9 cellular contexts compared by ENCODE assay signal in the genomic region with DNA sequence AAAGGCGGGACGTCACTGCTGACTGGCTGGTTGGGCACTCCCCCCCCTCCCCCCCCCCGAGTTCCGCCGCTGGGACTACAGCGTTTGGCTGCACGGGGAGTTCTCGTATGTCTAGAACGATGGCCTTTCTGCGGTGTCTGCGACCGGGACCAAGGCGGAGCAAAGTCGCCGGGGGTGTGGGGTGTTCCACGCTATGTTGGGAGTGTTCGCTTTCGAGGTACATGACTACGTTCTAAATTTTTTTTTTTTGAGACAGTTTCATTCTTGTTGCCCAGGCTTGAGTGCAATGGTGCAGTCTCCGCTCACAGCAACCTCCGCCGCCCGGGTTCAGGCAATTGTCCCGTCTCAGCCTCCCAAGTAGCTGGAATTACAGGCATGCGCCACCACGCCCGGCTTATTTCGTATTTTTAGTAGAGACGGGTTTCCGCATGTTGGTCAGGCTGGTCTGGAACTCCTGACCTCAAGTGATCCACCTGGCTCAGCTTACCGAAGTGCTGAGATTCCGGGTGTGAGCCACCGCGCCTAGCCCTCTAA. TPM values are rescaled to one million over a fixed set of nuclear protein-coding genes. Genes with fewer than 3 reads are reported as not detected.
DNase-seq lines count a peak whose midpoint lies in the region; ATAC-seq and TF ChIP-seq lines count a peak whose summit lies in the region.
"Had no signal": no experiment of that assay in that cellular context is flagged by ENCODE, and none has a peak within 500 bp of the region (broad histone marks: within the 10 kb centered on the region; RNA-seq: fewer than 3 reads in every experiment).

No MANE protein-coding gene starts in this region.

- in situ Hi-C loops in mammary epithelial cell (cut with MboI; ENCODE audit: low sequenced_read_pairs in 2 of 2) = no loop called here

- H3K4me2 ChIP-seq in mammary epithelial cell (ENCODE audit: insufficient read depth, low read depth, low read length) = peak overlapping the region; percentile 71

- no peaks in the 10 kb centered on the region for H3K27me3 ChIP-seq in HUES48 (ENCODE audit: control insufficient read depth, insufficient read depth, low read length)
- H3K27me3 ChIP-seq in mammary epithelial cell (ENCODE audit: insufficient read depth, low read length) = no peaks in the 10 kb centered on the region
- no peaks in the 10 kb centered on the region for H3K27me3 ChIP-seq in mucosa of stomach (ENCODE audit: control insufficient read depth, insufficient read depth, low read length)

- H3K4me1 ChIP-seq in HUES48 (ENCODE audit: control insufficient read depth, insufficient read depth, low read length) (peaks cover 11% of the 10 kb centered on the region; the same call in 1 of the 2 replicates), mammary epithelial cell (ENCODE audit: insufficient read depth, low read length) (peaks cover 35% of the 10 kb centered on the region), mucosa of stomach (ENCODE audit: control insufficient read depth, insufficient read depth, low read length) (peaks cover 4% of the 10 kb centered on the region)

- peak overlapping the region; percentile 65 for H2AFZ ChIP-seq in mammary epithelial cell (ENCODE audit: low read depth, low read length)

- no peak for DNase-seq in AG10803 (ENCODE audit: low read depth)
- no peak for DNase-seq in mammary epithelial cell
- DNase-seq in 8988T = no peak
- DNase-seq in hippocampal formation (lab: John Stamatoyannopoulos, UW) = no peak

- ATAC-seq in HG02938 (IDR thresholded peaks at IDR 0.05; ENCODE audit: unreplicated experiment) (no peak), GM18498 (IDR thresholded peaks at IDR 0.05; ENCODE audit: unreplicated experiment) (no peak)

- peaks cover 8% of the 10 kb centered on the region for H4K20me1 ChIP-seq in mammary epithelial cell (ENCODE audit: insufficient read depth, low read length)

- CTCF ChIA-PET in mammary epithelial cell (lab: Charles Lee; ENCODE audit: low non-redundant PET) = interaction anchor here (0.7 kb wide), 1 partner anchor 686 kb away, joined by 5 read pairs; no protein-coding TSS in a partner anchor

- peak overlapping the region; percentile 100 for H3K27ac ChIP-seq in HUES48 (ENCODE audit: low read depth, low read length)
- peak overlapping the region; percentile 96 for H3K27ac ChIP-seq in mammary epithelial cell (ENCODE audit: insufficient read depth, low read depth, low read length)

- H3K36me3 ChIP-seq in HUES48 (ENCODE audit: control insufficient read depth, insufficient read depth, low read length) (peaks cover 52% of the 10 kb centered on the region), mammary epithelial cell (ENCODE audit: insufficient read depth, low read length) (peaks cover 12% of the 10 kb centered on the region), mucosa of stomach (ENCODE audit: control insufficient read depth, insufficient read depth, low read length) (no peaks in the 10 kb centered on the region)

- BruUV-seq in mammary epithelial cell (replicated peaks; lab: Mats Ljungman, UMichigan) = TSS peak; percentile 75

- dilution Hi-C loops in mammary epithelial cell (cut with HindIII; ENCODE audit: low sequenced_read_pairs) = loop anchor here (5.0 kb wide), 1 partner anchor 232 kb away; no protein-coding TSS in a partner anchor

- peak overlapping the region; percentile 92 for H3K4me3 ChIP-seq in AG10803 (ENCODE audit: low read length)
- H3K4me3 ChIP-seq in HUES48 (ENCODE audit: low read depth, low read length) = peak overlapping the region; percentile 88
- H3K4me3 ChIP-seq in mammary epithelial cell (replicated peaks in 1 of 3; ENCODE audit: insufficient read depth in 1 of 3, low read depth in 2 of 3, low read length in 3 of 3) = peak overlapping the region; percentile 81 to 97 (median 92)
- peak overlapping the region; percentile 68 for H3K4me3 ChIP-seq in mucosa of stomach (ENCODE audit: low read length)

- intact Hi-C loops in mammary epithelial cell (cut with micrococcal nuclease) = loop anchor here (2.0 kb wide), 1 partner anchor 61 kb away; a partner anchor contains a TSS

- TF ChIP-seq CTCF in AG10803 (conservative IDR thresholded peaks at IDR 0.05; ENCODE audit: low read length) (no peak), mammary epithelial cell (conservative IDR thresholded peaks at IDR 0.05 in 1 of 2, IDR thresholded peaks at IDR 0.05 in 1 of 2; ENCODE audit: extremely low read depth in 1 of 2, insufficient read depth in 1 of 2, low read depth in 1 of 2, low read length in 2 of 2) (no peak)

- H3K9ac ChIP-seq in HUES48 (ENCODE audit: low read depth, low read length) = peak overlapping the region; percentile 95
- H3K9ac ChIP-seq in mammary epithelial cell (ENCODE audit: insufficient read depth, low read length) = peak overlapping the region; percentile 97
- peak overlapping the region; percentile 69 for H3K9ac ChIP-seq in mucosa of stomach (ENCODE audit: low read length)

- H3K9me3 ChIP-seq in HUES48 (ENCODE audit: control insufficient read depth, insufficient read depth, low read length) = no peaks in the 10 kb centered on the region
- H3K9me3 ChIP-seq in mammary epithelial cell (replicated peaks; ENCODE audit: insufficient read depth, low read length) = no peaks in the 10 kb centered on the region
- no peaks in the 10 kb centered on the region for H3K9me3 ChIP-seq in mucosa of stomach (ENCODE audit: control insufficient read depth, low read length)

- 5% methylated on average over 12 of the region's 34 CpGs for WGBS in mammary epithelial cell (ENCODE audit: low coverage, missing lambda C conversion rate)

- peaks cover 83% of the 10 kb centered on the region for H3K79me2 ChIP-seq in mammary epithelial cell (ENCODE audit: insufficient read depth, low read length)

RNA-seq across cellular contexts. Expression of a gene that starts 0.6 kb away (rescaled TPM):
- 10 to 100 TPM; 54.2 to 80.3 TPM for total RNA-seq in mammary epithelial cell
- 88.3 TPM for polyA plus RNA-seq in mammary epithelial cell
- 62.7 TPM for polyA minus RNA-seq in mammary epithelial cell

RNA-seq across cellular contexts. Expression of a gene that starts 6.7 kb away (rescaled TPM):
- 10 to 100 TPM; 17.3 to 25.0 TPM for total RNA-seq in mammary epithelial cell
- 15.6 TPM for polyA plus RNA-seq in mammary epithelial cell
- 18.0 TPM for polyA minus RNA-seq in mammary epithelial cell

RNA-seq across cellular contexts. Expression of a gene that starts 23.8 kb away (rescaled TPM):
- total RNA-seq in mammary epithelial cell = not detected
- not detected for polyA plus RNA-seq in mammary epithelial cell
- not detected for polyA minus RNA-seq in mammary epithelial cell
- total RNA-seq: pulmonary artery endothelial cell had no signal
